9 cellular contexts compared by ENCODE assay signal in genomic region chr14:90726656-90727055, GRCh38.
DNase-seq lines count a peak whose midpoint lies in the region; ATAC-seq, FAIRE-seq and TF ChIP-seq lines count a peak whose summit lies in the region.
"Had no signal": no experiment of that assay in that cellular context is flagged by ENCODE, and none has a peak within 500 bp of the region (broad histone marks: within the 10 kb centered on the region; RNA-seq: fewer than 3 reads in every experiment).

No MANE protein-coding gene starts in this region.

- no peak for TF ChIP-seq POLR2A in A549 (IDR thresholded peaks at IDR 0.05; ENCODE audit: low read length)

- FAIRE-seq in A549 (lab: Jason Lieb, UNC): no peak

- no peak overlapping the region for H3K27ac Mint-ChIP-seq in T-helper 17 cell
- H3K27ac Mint-ChIP-seq: T-helper 1 cell treated with Interleukin-12 subunit alpha and Interleukin-12 subunit beta and Interleukin-4 antibody, amounts not matched to agents 30 μg/mL and 1 μg/mL, for 36 hours had no signal

- no peak overlapping the region for H3K4me3 ChIP-seq in A549

- TF ChIP-seq RAD21 in A549 (conservative IDR thresholded peaks at IDR 0.05 in 1 of 2, IDR thresholded peaks at IDR 0.05 in 1 of 2): no peak

- no peaks in the 10 kb centered on the region for H3K4me1 ChIP-seq in A549

- no peak overlapping the region for H3K27ac ChIP-seq in A549

- POLR2A ChIA-PET in A549 (lab: Yijun Ruan, JAX): no interaction called here

- ATAC-seq in A549 (peak; percentile 34 to 53; a peak in 3 of 6 replicates), T-helper 17 cell (no peak), GM21447 (IDR thresholded peaks at IDR 0.05; ENCODE audit: unreplicated experiment) (no peak), HG02870 (IDR thresholded peaks at IDR 0.05; ENCODE audit: unreplicated experiment) (no peak), HG03460 (IDR thresholded peaks at IDR 0.05; ENCODE audit: unreplicated experiment) (no peak)

- no peak overlapping the region for H3K4me2 ChIP-seq in A549

- H3K27me3 Mint-ChIP-seq in T-helper 17 cell: peaks cover 6% of the 10 kb centered on the region

- WGBS in A549 (ENCODE audit: missing lambda C conversion rate): 70% methylated on average over 9 of the region's 9 CpGs

- no peak overlapping the region for H3K4me3 Mint-ChIP-seq in T-helper 17 cell
- H3K4me3 Mint-ChIP-seq: T-helper 1 cell treated with Interleukin-12 subunit alpha and Interleukin-12 subunit beta and Interleukin-4 antibody, amounts not matched to agents 30 μg/mL and 1 μg/mL, for 36 hours had no signal

- H3K4me1 Mint-ChIP-seq in T-helper 17 cell: peaks cover 3% of the 10 kb centered on the region

- TF ChIP-seq EP300 in A549 (IDR thresholded peaks at IDR 0.05): no peak

- no peak for TF ChIP-seq CTCF in A549 (IDR thresholded peaks at IDR 0.05)

- CTCF ChIA-PET in A549 (lab: Yijun Ruan, JAX): interaction anchor here (0.8 to 1.2 kb wide), 2 partner anchors 29 to 45 kb away, joined by 3 to 4 read pairs; no protein-coding TSS in a partner anchor

- peak in 1 of 2 experiments; percentile 44 for DNase-seq in A549 (ENCODE audit: low read depth in 1 of 2, low spot score in 1 of 2)
- peak; percentile 38 for DNase-seq in MV-4-11 (lab: John Stamatoyannopoulos, UW)
- DNase-seq in dermis blood vessel endothelial cell: peak; percentile 34
- peak; percentile 65 for DNase-seq in midbrain (lab: John Stamatoyannopoulos, UW)
- no peak for DNase-seq in T-helper 17 cell

- no peaks in the 10 kb centered on the region for H3K36me3 Mint-ChIP-seq in T-helper 17 cell (ENCODE audit: low read depth)

- H3K9me3 ChIP-seq in A549: no peaks in the 10 kb centered on the region
- no peaks in the 10 kb centered on the region for H3K9me3 ChIP-seq in T-helper 17 cell (ENCODE audit: control insufficient read depth, low read length, poor library complexity, severe bottlenecking)

TF ChIP-seq in A549, 52 proteins besides CTCF, POLR2A, EP300 and RAD21:
- no peak for TF ChIP-seq CHD2 (IDR thresholded peaks at IDR 0.05; ENCODE audit: low read length, partially characterized antibody)
- TF ChIP-seq PHF8 (IDR thresholded peaks at IDR 0.05; ENCODE audit: borderline replicate concordance, low read depth): no peak

Comparison
In these comparisons a context has a peak if more than half of its experiments do, and no peak if none do; other contexts are left out.
1. ATAC-seq: peak in A549 (2 of 2); none in T-helper 17 cell (single experiment), GM21447 (single experiment), HG02870 (single experiment) and HG03460 (single experiment).
2. DNase-seq: peak in MV-4-11 (single experiment), dermis blood vessel endothelial cell (single experiment) and midbrain (single experiment); none in T-helper 17 cell (0 of 3).